Comparison of ENCODE assay signal across 8 cellular contexts in genomic region chr5:179836225-179837019, GRCh38. TPM values are rescaled to one million over a fixed set of nuclear protein-coding genes. Genes with fewer than 3 reads are reported as not detected.
DNase-seq lines count a peak whose midpoint lies in the region; ATAC-seq and TF ChIP-seq lines count a peak whose summit lies in the region.

No MANE protein-coding gene starts in this region.

- H3K4me1 ChIP-seq in mesenchymal stem cell (ENCODE audit: control insufficient read depth, insufficient read depth, low read depth, low read length) = peaks cover 30% of the 10 kb centered on the region
- no peaks in the 10 kb centered on the region for H3K4me1 ChIP-seq in aorta (ENCODE audit: control insufficient read depth in 1 of 2, insufficient read depth in 2 of 2, low read length in 2 of 2)
- H3K4me1 ChIP-seq in testis = peaks cover 14% of the 10 kb centered on the region

- H2BK120ac ChIP-seq in mesenchymal stem cell (ENCODE audit: low read depth, low read length) = no peak overlapping the region

- ATAC-seq in aorta (ENCODE audit: low FRiP score) (peak; percentile 34), HG03196 (IDR thresholded peaks at IDR 0.05; ENCODE audit: unreplicated experiment) (no peak), HG02870 (IDR thresholded peaks at IDR 0.05; ENCODE audit: unreplicated experiment) (no peak)

- H2BK15ac ChIP-seq in mesenchymal stem cell (ENCODE audit: low read depth, poor library complexity, severe bottlenecking) = no peak overlapping the region

- peaks cover 7% of the 10 kb centered on the region for H3K79me1 ChIP-seq in mesenchymal stem cell (replicated peaks; ENCODE audit: low read length, poor library complexity, severe bottlenecking)

- no peak overlapping the region for H4K8ac ChIP-seq in mesenchymal stem cell (ENCODE audit: low read length)

- H3K23ac ChIP-seq in mesenchymal stem cell (ENCODE audit: low read length in 2 of 2) = no peak overlapping the region

- no peak overlapping the region for H3K4me2 ChIP-seq in mesenchymal stem cell (ENCODE audit: low read length, poor library complexity, severe bottlenecking)

- H3K4me1 Mint-ChIP-seq in activated naive CD4-positive, alpha-beta T cell treated with anti-CD3 and anti-CD28 coated beads, Interleukin-2, amount 50 U/mL, for 24 hours = peaks cover 18% of the 10 kb centered on the region

- no peaks in the 10 kb centered on the region for H3K9me3 Mint-ChIP-seq in activated naive CD4-positive, alpha-beta T cell treated with anti-CD3 and anti-CD28 coated beads, Interleukin-2, amount 50 U/mL, for 24 hours

- H3K9me3 ChIP-seq in mesenchymal stem cell (ENCODE audit: control insufficient read depth, low read length) (no peaks in the 10 kb centered on the region), aorta (ENCODE audit: control insufficient read depth, low read length) (no peaks in the 10 kb centered on the region), testis (no peaks in the 10 kb centered on the region)

- TF ChIP-seq POLR2A in NB4 (IDR thresholded peaks at IDR 0.05; ENCODE audit: extremely low read depth, insufficient read length) (no peak), testis (IDR thresholded peaks at IDR 0.05) (no peak)

- intact Hi-C loops in aorta (cut with DNase I) = no loop called here
- intact Hi-C loops in testis (cut with DNase I; ENCODE audit: low total_unique reads) = no loop called here

- H3K4me3 Mint-ChIP-seq in activated naive CD4-positive, alpha-beta T cell treated with anti-CD3 and anti-CD28 coated beads, Interleukin-2, amount 50 U/mL, for 24 hours = peak overlapping the region; percentile 8

- no peak overlapping the region for H3K4ac ChIP-seq in mesenchymal stem cell (ENCODE audit: low read depth in 1 of 2, low read length in 2 of 2)

- DNase-seq in GM13976 (ENCODE audit: low spot score) (peak; percentile 63), NB4 (ENCODE audit: low read depth) (peak; percentile 51), mesenchymal stem cell (peak; percentile 75), aorta (peak in 1 of 2 donors; percentile 78), testis (no peak)

- H3K36me3 Mint-ChIP-seq in activated naive CD4-positive, alpha-beta T cell treated with anti-CD3 and anti-CD28 coated beads, Interleukin-2, amount 50 U/mL, for 24 hours = peaks cover 19% of the 10 kb centered on the region

- no peak overlapping the region for H3K18ac ChIP-seq in mesenchymal stem cell (ENCODE audit: low read depth in 1 of 2, low read length in 2 of 2)

- no peak overlapping the region for H4K91ac ChIP-seq in mesenchymal stem cell (ENCODE audit: low read length)

- TF ChIP-seq CTCF in GM13976 (IDR thresholded peaks at IDR 0.05; ENCODE audit: borderline replicate concordance, control extremely low read depth, extremely low read depth, insufficient read depth, missing control alignments) (no peak), NB4 (IDR thresholded peaks at IDR 0.05; ENCODE audit: low read depth, low read length) (no peak), testis (IDR thresholded peaks at IDR 0.05) (no peak)

- peak overlapping the region; percentile 3 for H3K9ac ChIP-seq in mesenchymal stem cell (ENCODE audit: low read length)

- H2AFZ ChIP-seq in mesenchymal stem cell (ENCODE audit: low read depth, low read length) = no peak overlapping the region

- H3K27ac Mint-ChIP-seq in activated naive CD4-positive, alpha-beta T cell treated with anti-CD3 and anti-CD28 coated beads, Interleukin-2, amount 50 U/mL, for 24 hours = peak overlapping the region; percentile 90

- in situ Hi-C loops in GM13976 (cut with MboI; ENCODE audit: low sequenced_read_pairs, unreplicated experiment) = no loop called here

- H3K27ac ChIP-seq in mesenchymal stem cell (ENCODE audit: low read length, poor library complexity, severe bottlenecking) = peak overlapping the region; percentile 58
- H3K27ac ChIP-seq in aorta (ENCODE audit: low read depth in 1 of 2, low read length in 2 of 2) = no peak overlapping the region
- H3K27ac ChIP-seq in testis = peak overlapping the region in 1 of 2 donors; percentile 41

- H3K4me3 ChIP-seq in NB4 (ENCODE audit: low read depth, low read length) (no peak overlapping the region), mesenchymal stem cell (ENCODE audit: insufficient read depth in 1 of 2, low read depth in 1 of 2, low read length in 2 of 2) (no peak overlapping the region), aorta (ENCODE audit: low read length in 2 of 2) (no peak overlapping the region), testis (no peak overlapping the region)

- no peak overlapping the region for H2AK5ac ChIP-seq in mesenchymal stem cell (ENCODE audit: low read length, severe bottlenecking)

- H3K27me3 ChIP-seq in mesenchymal stem cell (ENCODE audit: control insufficient read depth in 1 of 2, insufficient read depth in 1 of 2, low read length in 2 of 2) (no peaks in the 10 kb centered on the region), aorta (ENCODE audit: control insufficient read depth in 1 of 2, insufficient read depth in 2 of 2, low read length in 1 of 2) (no peaks in the 10 kb centered on the region), testis (no peaks in the 10 kb centered on the region)

- H3K14ac ChIP-seq in mesenchymal stem cell (ENCODE audit: low read length in 2 of 2) = no peak overlapping the region

- H2BK12ac ChIP-seq in mesenchymal stem cell (ENCODE audit: low read length in 2 of 2) = no peak overlapping the region

- no peaks in the 10 kb centered on the region for H3K27me3 Mint-ChIP-seq in activated naive CD4-positive, alpha-beta T cell treated with anti-CD3 and anti-CD28 coated beads, Interleukin-2, amount 50 U/mL, for 24 hours

- H3K36me3 ChIP-seq in mesenchymal stem cell (ENCODE audit: control insufficient read depth in 1 of 2, insufficient read depth in 2 of 2, low read depth in 1 of 2, low read length in 2 of 2) (peaks cover 78 to 79% of the 10 kb centered on the region in 2 experiments), aorta (ENCODE audit: control insufficient read depth in 1 of 2, insufficient read depth in 2 of 2, low read length in 1 of 2) (peaks cover 4 to 22% of the 10 kb centered on the region in 2 donors), testis (ENCODE audit: low read depth, missing control alignments) (no peaks in the 10 kb centered on the region)

- 96% methylated on average over 18 of the region's 19 CpGs for WGBS in mesenchymal stem cell
- WGBS in aorta, 2 donors = 84 to 86% methylated on average over 19 of the region's 19 CpGs
- 80 to 89% methylated on average over 13 to 19 of the region's 19 CpGs for WGBS in testis, 2 donors

- H2BK5ac ChIP-seq in mesenchymal stem cell (ENCODE audit: low read depth, low read length, poor library complexity, severe bottlenecking) = no peak overlapping the region

RNA-seq across cellular contexts. Expression of gene SQSTM1, which starts 15.7 kb away (rescaled TPM):
- 544 TPM for polyA plus RNA-seq in mesenchymal stem cell (2013, experiment 1 of 2)
- 553 TPM for polyA plus RNA-seq in mesenchymal stem cell (2013, experiment 2 of 2)
- 100 to 1,000 TPM; 333 to 404 TPM for total RNA-seq in aorta
- polyA plus RNA-seq in aorta = 100 to 1,000 TPM; 152 to 358 TPM
- 100 to 1,000 TPM; 192 to 255 TPM for total RNA-seq in testis
- 165 TPM for polyA plus RNA-seq in testis (ENCODE audit: insufficient read depth, low read depth, low replicate concordance)

RNA-seq across cellular contexts. Expression of gene MRNIP, which starts 22.2 kb away (rescaled TPM):
- polyA plus RNA-seq in mesenchymal stem cell (2013, experiment 1 of 2) = 9.7 TPM
- polyA plus RNA-seq in mesenchymal stem cell (2013, experiment 2 of 2) = 10.7 TPM
- total RNA-seq in aorta = 10 to 100 TPM; 22.9 to 46.6 TPM
- polyA plus RNA-seq in aorta = 100 to 1,000 TPM in 1 of 2 donors, 10 to 100 TPM in 1; 24.2 to 103 TPM
- total RNA-seq in testis = 10 to 100 TPM; 58.7 to 61.4 TPM
- polyA plus RNA-seq in testis (ENCODE audit: insufficient read depth, low read depth, low replicate concordance) = 34.9 TPM

RNA-seq across cellular contexts. Expression of gene MGAT4B, which starts 29.8 kb away (rescaled TPM):
- 182 TPM for polyA plus RNA-seq in mesenchymal stem cell (2013, experiment 1 of 2)
- 176 TPM for polyA plus RNA-seq in mesenchymal stem cell (2013, experiment 2 of 2)
- total RNA-seq in aorta (10 to 100 TPM; 56.0 to 78.8 TPM), testis (100 to 1,000 TPM; 149 to 152 TPM)
- polyA plus RNA-seq in aorta (10 to 100 TPM; 74.6 to 77.3 TPM), testis (ENCODE audit: insufficient read depth, low read depth, low replicate concordance) (67.9 TPM)

RNA-seq across cellular contexts. Expression of gene LTC4S, which starts 42.6 kb away (rescaled TPM):
- 0.22 TPM for polyA plus RNA-seq in mesenchymal stem cell (2013, experiment 1 of 2)
- 0.29 TPM for polyA plus RNA-seq in mesenchymal stem cell (2013, experiment 2 of 2)
- total RNA-seq in aorta (10 to 100 TPM; 16.1 to 34.7 TPM), testis (10 to 100 TPM in 1 of 2 donors, 1 to 10 TPM in 1; 3.7 to 10.3 TPM)
- polyA plus RNA-seq in aorta (1 to 10 TPM; 6.6 to 9.3 TPM), testis (ENCODE audit: insufficient read depth, low read depth, low replicate concordance) (4.8 TPM)
